ENCODE assay signal across 35 cellular contexts in genomic region chr15:24971052-24971451, GRCh38.
"Had no signal": no experiment of that assay in that cellular context is flagged by ENCODE, and none has a peak within 500 bp of the region (broad histone marks: within the 10 kb centered on the region; RNA-seq: fewer than 3 reads in every experiment).

No MANE protein-coding gene starts in this region.

- H3K27ac ChIP-seq: KMS-11 had no signal

- H3K4me2 ChIP-seq: KMS-11 had no signal

- DNase-seq: Karpas-422, Kasumi-1, KG1, MG63, MM.1S, MV-4-11, NCI-H1048, NCI-H1092, NCI-H1105, NCI-H1105 treated with DMSO at 0.1 percent for 48 hours, NCI-H1417, NCI-H1417 treated with DMSO at 0.1 percent for 48 hours, NCI-H1436, NCI-H1436 treated with DMSO at 0.1 percent for 48 hours, NCI-H146, NCI-H1694, NCI-H1694 treated with DMSO at 0.1 percent for 48 hours, NCI-H187, NCI-H187 treated with DMSO at 0.1 percent for 48 hours, NCI-H1930, NCI-H2029, NCI-H2029 treated with DMSO at 0.1 percent for 48 hours, NCI-H2081, NCI-H2081 treated with DMSO at 0.1 percent for 48 hours, NCI-H2107, NCI-H2171, NCI-H2171 treated with DMSO at 0.1 percent for 48 hours, NCI-H2227 treated with DMSO at 0.1 percent for 48 hours, NCI-H226, NCI-H345, NCI-H446, NCI-H446 treated with DMSO at 0.1 percent for 48 hours, NCI-H510A, NCI-H510A treated with DMSO at 0.1 percent for 48 hours had no signal

- H3K9me3 ChIP-seq: MG63 had no signal

- H3K27me3 ChIP-seq: MG63 had no signal

- H3K4me3 ChIP-seq: MG63 had no signal

- H3K36me3 ChIP-seq: MG63 had no signal

- H3K9ac ChIP-seq: KMS-11 had no signal
